Comparison of ENCODE assay signal across 13 cellular contexts in the genomic region with DNA sequence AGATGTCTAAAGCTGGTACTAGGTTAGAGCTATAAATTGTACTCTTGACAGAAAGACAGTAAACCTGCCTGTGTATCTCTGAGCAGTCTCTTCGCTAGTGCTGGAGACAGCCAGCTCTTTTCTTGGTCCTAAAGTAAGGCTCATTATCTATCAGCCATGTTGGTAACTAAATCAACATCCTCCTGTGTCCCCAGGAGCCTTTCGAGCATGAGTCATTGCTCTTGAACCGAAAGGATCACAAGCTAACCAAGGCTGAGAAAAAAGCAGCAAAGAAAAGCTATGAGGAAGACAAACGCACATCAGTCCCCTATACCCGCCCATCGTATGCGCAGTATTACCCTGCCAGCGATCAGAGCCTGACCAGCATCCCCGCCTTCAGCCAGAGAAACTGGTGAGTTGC.
"Had no signal": no experiment of that assay in that cellular context is flagged by ENCODE, and none has a peak within 500 bp of the region (broad histone marks: within the 10 kb centered on the region; RNA-seq: fewer than 3 reads in every experiment).

No MANE protein-coding gene starts in this region.

- H3K27ac ChIP-seq: foreskin keratinocyte, lower lobe of right lung, testis, uterus had no signal

- H3K4me1 ChIP-seq: foreskin keratinocyte, lower lobe of right lung, testis, uterus had no signal

- DNase-seq: activated CD8-positive, alpha-beta memory T cell treated with anti-CD3 and anti-CD28 coated beads, Interleukin-2, amount 50 U/mL, for 48 hours; activated naive CD4-positive, alpha-beta T cell; activated T-cell treated with anti-CD3 and anti-CD28 coated beads, Interleukin-2, amount 50 U/mL, for 4 hours; effector CD4-positive, alpha-beta T cell; erythroblast; foreskin keratinocyte; lower lobe of right lung; naive thymus-derived CD4-positive, alpha-beta T cell; stimulated activated CD4-positive, alpha-beta T cell treated with anti-CD3 and anti-CD28 coated beads, Interleukin-2, amount 100 ng/mL, for 48 hours; stimulated activated naive CD4-positive, alpha-beta T cell; testis; trophoblast cell; uterus had no signal

- H3K27me3 ChIP-seq: foreskin keratinocyte, testis, uterus had no signal

- H3K9me3 ChIP-seq: lower lobe of right lung, testis, uterus had no signal

- H3K4me3 ChIP-seq: lower lobe of right lung, testis, uterus had no signal
